In genomic region chr11:62712861-62713260, GRCh38 we compare ENCODE assay signal across 13 cellular contexts. TPM values are rescaled to one million over a fixed set of nuclear protein-coding genes. Genes with fewer than 3 reads are reported as not detected.
DNase-seq lines count a peak whose midpoint lies in the region; ATAC-seq and TF ChIP-seq lines count a peak whose summit lies in the region.
"Had no signal": no experiment of that assay in that cellular context is flagged by ENCODE, and none has a peak within 500 bp of the region (broad histone marks: within the 10 kb centered on the region; RNA-seq: fewer than 3 reads in every experiment).

No MANE protein-coding gene starts in this region.

- no peak overlapping the region for H3K14ac ChIP-seq in mesenchymal stem cell (ENCODE audit: low read length in 2 of 2)

- peak overlapping the region; percentile 87 for H3K27ac Mint-ChIP-seq in activated T-helper 2 cell treated with anti-CD3 and anti-CD28 coated beads, Interferon-gamma antibody, Interleukin-2, Interleukin-4, amounts not matched to agents 10 μg/mL and 5 μg/mL and 100 μg/mL, durations not matched to agents 14 hours and 24 hours and 36 hours

- no peak overlapping the region for H3K18ac ChIP-seq in mesenchymal stem cell (ENCODE audit: low read depth in 1 of 2, low read length in 2 of 2)

- DNase-seq in right atrium auricular region (ENCODE audit: low spot score) (no peak), cardiac septum (ENCODE audit: low spot score) (no peak), mesenchymal stem cell (no peak), upper lobe of right lung (no peak), AG20443 (ENCODE audit: low spot score) (no peak), NCI-H2107 treated with DMSO at 0.1 percent for 48 hours (lab: John Stamatoyannopoulos, UW; ENCODE audit: unreplicated experiment) (no peak)
- no peak for DNase-seq in activated T-helper 2 cell treated with anti-CD3 and anti-CD28 coated beads, Interferon-gamma antibody, Interleukin-2, Interleukin-4, amounts not matched to agents 10 μg/mL and 5 μg/mL and 100 μg/mL, durations not matched to agents 14 hours and 24 hours and 36 hours (ENCODE audit: low spot score)
- DNase-seq: foreskin melanocyte, NCI-H1105 treated with DMSO at 0.1 percent for 48 hours, NCI-H82, sigmoid colon had no signal

- no peaks in the 10 kb centered on the region for H3K27me3 Mint-ChIP-seq in activated T-helper 2 cell treated with anti-CD3 and anti-CD28 coated beads, Interferon-gamma antibody, Interleukin-2, Interleukin-4, amounts not matched to agents 10 μg/mL and 5 μg/mL and 100 μg/mL, durations not matched to agents 14 hours and 24 hours and 36 hours (ENCODE audit: low read depth)

- H3K9me3 Mint-ChIP-seq in activated T-helper 2 cell treated with anti-CD3 and anti-CD28 coated beads, Interferon-gamma antibody, Interleukin-2, Interleukin-4, amounts not matched to agents 10 μg/mL and 5 μg/mL and 100 μg/mL, durations not matched to agents 14 hours and 24 hours and 36 hours, result no peaks in the 10 kb centered on the region

- H3K27me3 ChIP-seq in right atrium auricular region (no peaks in the 10 kb centered on the region), mesenchymal stem cell (ENCODE audit: control insufficient read depth in 1 of 2, insufficient read depth in 1 of 2, low read length in 2 of 2) (no peaks in the 10 kb centered on the region), upper lobe of right lung (no peaks in the 10 kb centered on the region)
- H3K27me3 ChIP-seq: sigmoid colon had no signal

- no peak overlapping the region for H2AFZ ChIP-seq in mesenchymal stem cell (ENCODE audit: low read depth, low read length)

- ATAC-seq in upper lobe of right lung (no peak), GM21528 (IDR thresholded peaks at IDR 0.05; ENCODE audit: low FRiP score, unreplicated experiment) (no peak)

- H3K4ac ChIP-seq in mesenchymal stem cell (ENCODE audit: low read depth in 1 of 2, low read length in 2 of 2), result no peak overlapping the region

- H4K91ac ChIP-seq in mesenchymal stem cell (ENCODE audit: low read length), result no peak overlapping the region

- peak overlapping the region; percentile 36 to 77 for H3K27ac ChIP-seq in right atrium auricular region
- H3K27ac ChIP-seq in mesenchymal stem cell (ENCODE audit: low read length, poor library complexity, severe bottlenecking), result peak overlapping the region; percentile 66
- H3K27ac ChIP-seq in upper lobe of right lung, result peak overlapping the region; percentile 5
- H3K27ac ChIP-seq: C4-2B had no signal

- 94% methylated on average over 3 of the region's 3 CpGs for WGBS in mesenchymal stem cell

- peak overlapping the region; percentile 27 for H3K4me3 Mint-ChIP-seq in activated T-helper 2 cell treated with anti-CD3 and anti-CD28 coated beads, Interferon-gamma antibody, Interleukin-2, Interleukin-4, amounts not matched to agents 10 μg/mL and 5 μg/mL and 100 μg/mL, durations not matched to agents 14 hours and 24 hours and 36 hours (ENCODE audit: low read depth)

- no peak overlapping the region for H3K4me2 ChIP-seq in mesenchymal stem cell (ENCODE audit: low read length, poor library complexity, severe bottlenecking)

- H4K8ac ChIP-seq in mesenchymal stem cell (ENCODE audit: low read length), result no peak overlapping the region

- peaks cover 16% of the 10 kb centered on the region for H3K79me1 ChIP-seq in mesenchymal stem cell (replicated peaks; ENCODE audit: low read length, poor library complexity, severe bottlenecking)

- H3K4me3 ChIP-seq in right atrium auricular region, result no peak overlapping the region
- H3K4me3 ChIP-seq in mesenchymal stem cell (ENCODE audit: insufficient read depth in 1 of 2, low read depth in 1 of 2, low read length in 2 of 2), result no peak overlapping the region
- H3K4me3 ChIP-seq in upper lobe of right lung, result no peak overlapping the region
- H3K4me3 ChIP-seq: sigmoid colon had no signal

- no peak overlapping the region for H2BK120ac ChIP-seq in mesenchymal stem cell (ENCODE audit: low read depth, low read length)

- H2BK15ac ChIP-seq in mesenchymal stem cell (ENCODE audit: low read depth, poor library complexity, severe bottlenecking), result no peak overlapping the region

- H3K9me3 ChIP-seq in right atrium auricular region, result no peaks in the 10 kb centered on the region
- H3K9me3 ChIP-seq in mesenchymal stem cell (ENCODE audit: control insufficient read depth, low read length), result no peaks in the 10 kb centered on the region
- no peaks in the 10 kb centered on the region for H3K9me3 ChIP-seq in upper lobe of right lung
- H3K9me3 ChIP-seq: sigmoid colon had no signal

- TF ChIP-seq CTCF in right atrium auricular region (IDR thresholded peaks at IDR 0.05) (no peak), upper lobe of right lung (IDR thresholded peaks at IDR 0.05) (no peak)

- H3K36me3 ChIP-seq in right atrium auricular region, result peaks cover 63% of the 10 kb centered on the region
- H3K36me3 ChIP-seq in mesenchymal stem cell (ENCODE audit: control insufficient read depth in 1 of 2, insufficient read depth in 2 of 2, low read depth in 1 of 2, low read length in 2 of 2), result peaks cover 59 to 74% of the 10 kb centered on the region in 2 experiments
- peaks cover 74% of the 10 kb centered on the region for H3K36me3 ChIP-seq in upper lobe of right lung

- H2AK5ac ChIP-seq in mesenchymal stem cell (ENCODE audit: low read length, severe bottlenecking), result no peak overlapping the region

- H3K4me1 ChIP-seq in right atrium auricular region (peaks cover 0 to 47% of the 10 kb centered on the region in 2 donors), mesenchymal stem cell (ENCODE audit: control insufficient read depth, insufficient read depth, low read depth, low read length) (peaks cover 26% of the 10 kb centered on the region), upper lobe of right lung (peaks cover 19% of the 10 kb centered on the region)

- no peak overlapping the region for H2BK5ac ChIP-seq in mesenchymal stem cell (ENCODE audit: low read depth, low read length, poor library complexity, severe bottlenecking)

- H3K4me1 Mint-ChIP-seq in activated T-helper 2 cell treated with anti-CD3 and anti-CD28 coated beads, Interferon-gamma antibody, Interleukin-2, Interleukin-4, amounts not matched to agents 10 μg/mL and 5 μg/mL and 100 μg/mL, durations not matched to agents 14 hours and 24 hours and 36 hours (ENCODE audit: low read depth), result peaks cover 58% of the 10 kb centered on the region

- peak overlapping the region; percentile 33 for H3K9ac ChIP-seq in mesenchymal stem cell (ENCODE audit: low read length)

- no peak overlapping the region for H3K23ac ChIP-seq in mesenchymal stem cell (ENCODE audit: low read length in 2 of 2)

- H3K36me3 Mint-ChIP-seq in activated T-helper 2 cell treated with anti-CD3 and anti-CD28 coated beads, Interferon-gamma antibody, Interleukin-2, Interleukin-4, amounts not matched to agents 10 μg/mL and 5 μg/mL and 100 μg/mL, durations not matched to agents 14 hours and 24 hours and 36 hours (ENCODE audit: low read depth), result peaks cover 74% of the 10 kb centered on the region

- H2BK12ac ChIP-seq in mesenchymal stem cell (ENCODE audit: low read length in 2 of 2), result no peak overlapping the region

- intact Hi-C loops in cardiac septum (cut with DNase I), result no loop called here
- intact Hi-C loops in activated T-helper 2 cell treated with anti-CD3 and anti-CD28 coated beads, Interferon-gamma antibody, Interleukin-2, Interleukin-4, amounts not matched to agents 10 μg/mL and 5 μg/mL and 100 μg/mL, durations not matched to agents 14 hours and 24 hours and 36 hours (cut with micrococcal nuclease), result loop anchor here (2.0 kb wide), 1 partner anchor 42 kb away; the partner anchor contains the start of gene UQCC3
- intact Hi-C loops in upper lobe of right lung (cut with DNase I), result no loop called here

RNA-seq across cellular contexts. Expression of gene GNG3, which starts 5.4 kb away (rescaled TPM):
- not detected for total RNA-seq in right atrium auricular region
- 0.27 TPM for total RNA-seq in cardiac septum
- total RNA-seq in activated T-helper 2 cell treated with anti-CD3 and anti-CD28 coated beads, Interferon-gamma antibody, Interleukin-2, Interleukin-4, amounts not matched to agents 10 μg/mL and 5 μg/mL and 100 μg/mL, durations not matched to agents 14 hours and 24 hours and 36 hours, result not detected in 2 replicates
- 0.10 TPM for polyA plus RNA-seq in mesenchymal stem cell (2013, experiment 1 of 2)
- 0.07 TPM for polyA plus RNA-seq in mesenchymal stem cell (2013, experiment 2 of 2)
- not detected for total RNA-seq in upper lobe of right lung

RNA-seq across cellular contexts. Expression of gene BSCL2, which starts 5.6 kb away (rescaled TPM):
- total RNA-seq in right atrium auricular region (10 to 100 TPM; 18.6 to 23.0 TPM), cardiac septum (13.3 TPM), upper lobe of right lung (65.6 TPM)
- total RNA-seq in activated T-helper 2 cell treated with anti-CD3 and anti-CD28 coated beads, Interferon-gamma antibody, Interleukin-2, Interleukin-4, amounts not matched to agents 10 μg/mL and 5 μg/mL and 100 μg/mL, durations not matched to agents 14 hours and 24 hours and 36 hours, result 28.7 and 32.8 TPM in 2 replicates
- 41.4 TPM for polyA plus RNA-seq in mesenchymal stem cell (2013, experiment 1 of 2)
- polyA plus RNA-seq in mesenchymal stem cell (2013, experiment 2 of 2), result 41.0 TPM

RNA-seq across cellular contexts. Expression of gene HNRNPUL2, which starts 14.4 kb away (rescaled TPM):
- total RNA-seq in right atrium auricular region (10 to 100 TPM; 12.2 to 15.6 TPM), cardiac septum (34.8 TPM), upper lobe of right lung (43.1 TPM)
- 62.6 and 63.5 TPM in 2 replicates for total RNA-seq in activated T-helper 2 cell treated with anti-CD3 and anti-CD28 coated beads, Interferon-gamma antibody, Interleukin-2, Interleukin-4, amounts not matched to agents 10 μg/mL and 5 μg/mL and 100 μg/mL, durations not matched to agents 14 hours and 24 hours and 36 hours
- 29.8 TPM for polyA plus RNA-seq in mesenchymal stem cell (2013, experiment 1 of 2)
- polyA plus RNA-seq in mesenchymal stem cell (2013, experiment 2 of 2), result 28.0 TPM

RNA-seq across cellular contexts. Expression of gene TTC9C, which starts 15.4 kb away (rescaled TPM):
- 10 to 100 TPM in 1 of 2 donors, 1 to 10 TPM in 1; 9.6 to 11.4 TPM for total RNA-seq in right atrium auricular region
- 13.6 TPM for total RNA-seq in cardiac septum
- 35.4 and 39.4 TPM in 2 replicates for total RNA-seq in activated T-helper 2 cell treated with anti-CD3 and anti-CD28 coated beads, Interferon-gamma antibody, Interleukin-2, Interleukin-4, amounts not matched to agents 10 μg/mL and 5 μg/mL and 100 μg/mL, durations not matched to agents 14 hours and 24 hours and 36 hours
- polyA plus RNA-seq in mesenchymal stem cell (2013, experiment 1 of 2), result 65.8 TPM
- 64.2 TPM for polyA plus RNA-seq in mesenchymal stem cell (2013, experiment 2 of 2)
- 31.3 TPM for total RNA-seq in upper lobe of right lung

RNA-seq across cellular contexts. Expression of gene LRRN4CL, which starts 23.5 kb away (rescaled TPM):
- 1 to 10 TPM; 1.5 to 3.0 TPM for total RNA-seq in right atrium auricular region
- total RNA-seq in cardiac septum, result 2.9 TPM
- total RNA-seq in activated T-helper 2 cell treated with anti-CD3 and anti-CD28 coated beads, Interferon-gamma antibody, Interleukin-2, Interleukin-4, amounts not matched to agents 10 μg/mL and 5 μg/mL and 100 μg/mL, durations not matched to agents 14 hours and 24 hours and 36 hours, result 0.18 and 0.23 TPM in 2 replicates
- polyA plus RNA-seq in mesenchymal stem cell (2013, experiment 1 of 2), result 3.7 TPM
- 4.0 TPM for polyA plus RNA-seq in mesenchymal stem cell (2013, experiment 2 of 2)
- 2.0 TPM for total RNA-seq in upper lobe of right lung

Comparison
In these comparisons a context has a peak if more than half of its experiments do, and no peak if none do; other contexts are left out.
1. H3K27ac ChIP-seq: peak in every context shown above with its lines; median percentile 66 in mesenchymal stem cell; 56 in right atrium auricular region; 5 in upper lobe of right lung.